ENCODE assay signal across 19 cellular contexts in genomic region chr20:48605364-48606116, GRCh38.
DNase-seq lines count a peak whose midpoint lies in the region; ATAC-seq and TF ChIP-seq lines count a peak whose summit lies in the region.
"Had no signal": no experiment of that assay in that cellular context is flagged by ENCODE, and none has a peak within 500 bp of the region (broad histone marks: within the 10 kb centered on the region; RNA-seq: fewer than 3 reads in every experiment).

No MANE protein-coding gene starts in this region.

- ATAC-seq in WTC11, result no peak
- no peak for ATAC-seq in mucosa of descending colon
- no peak for ATAC-seq in GM21786 (IDR thresholded peaks at IDR 0.05; ENCODE audit: unreplicated experiment)

- H3K36me3 ChIP-seq in left ventricle myocardium inferior (no peaks in the 10 kb centered on the region), mucosa of descending colon (ENCODE audit: low read depth) (no peaks in the 10 kb centered on the region)

- POLR2A ChIA-PET in WTC11 (lab: Charles Lee), result no interaction called here

- H3K36me3 Mint-ChIP-seq in WTC11, result no peaks in the 10 kb centered on the region
- H3K36me3 Mint-ChIP-seq: CD4-positive, CD25-positive, alpha-beta regulatory T cell had no signal

- H3K27me3 ChIP-seq in left ventricle myocardium inferior (ENCODE audit: low read depth), result peaks cover 25% of the 10 kb centered on the region

- DNase-seq in cardiac septum (ENCODE audit: low spot score) (peak; percentile 20), left ventricle myocardium inferior (no peak), WTC11 (ENCODE audit: low spot score) (peak; percentile 1), mucosa of descending colon (peak in 2 of 3 donors; percentile 18 to 20), NCI-H2081 (lab: John Stamatoyannopoulos, UW) (no peak), NCI-H1930 (lab: John Stamatoyannopoulos, UW) (no peak)
- DNase-seq: ACHN; AML-193; CD4-positive, CD25-positive, alpha-beta regulatory T cell; DMS53; HFFc6; Karpas-422; NCI-H1105; NCI-H1694; NCI-H345; NCI-H526 treated with DMSO at 0.1 percent for 48 hours; SIG-M5 had no signal

- H3K4me3 ChIP-seq in left ventricle myocardium inferior (no peak overlapping the region), mucosa of descending colon (no peak overlapping the region)

- H3K4me1 ChIP-seq in left ventricle myocardium inferior, result no peaks in the 10 kb centered on the region
- H3K4me1 ChIP-seq in mucosa of descending colon (ENCODE audit: low read depth), result no peaks in the 10 kb centered on the region
- H3K4me1 ChIP-seq: Caco-2 had no signal

- intact Hi-C loops in cardiac septum (cut with DNase I) (no loop called here), left ventricle myocardium inferior (cut with micrococcal nuclease) (no loop called here), mucosa of descending colon (cut with DNase I, micrococcal nuclease) (no loop called here)

- no peak overlapping the region for H3K4me3 Mint-ChIP-seq in WTC11
- H3K4me3 Mint-ChIP-seq: CD4-positive, CD25-positive, alpha-beta regulatory T cell; HFFc6 had no signal

- no peaks in the 10 kb centered on the region for H3K27me3 Mint-ChIP-seq in WTC11 (ENCODE audit: low read depth)
- H3K27me3 Mint-ChIP-seq: CD4-positive, CD25-positive, alpha-beta regulatory T cell had no signal

- H3K27ac ChIP-seq in left ventricle myocardium inferior (replicated peaks), result no peak overlapping the region

- CTCF ChIA-PET in WTC11 (lab: Charles Lee), result interaction anchor here (1.6 kb wide), 1 partner anchor 15 kb away, joined by 7 read pairs; no protein-coding TSS in a partner anchor

- H3K9me3 Mint-ChIP-seq in WTC11, result no peaks in the 10 kb centered on the region
- H3K9me3 Mint-ChIP-seq: CD4-positive, CD25-positive, alpha-beta regulatory T cell; HFFc6 had no signal

- TF ChIP-seq CTCF in left ventricle myocardium inferior (IDR thresholded peaks at IDR 0.05; ENCODE audit: borderline replicate concordance) (no peak), WTC11 (IDR thresholded peaks at IDR 0.05) (no peak), mucosa of descending colon (IDR thresholded peaks at IDR 0.05) (no peak)

- no peak overlapping the region for H3K27ac Mint-ChIP-seq in WTC11
- H3K27ac Mint-ChIP-seq: CD4-positive, CD25-positive, alpha-beta regulatory T cell; HFFc6 had no signal

- H3K9me3 ChIP-seq in left ventricle myocardium inferior (replicated peaks) (peaks cover 10% of the 10 kb centered on the region), mucosa of descending colon (no peaks in the 10 kb centered on the region)

- H3K4me1 Mint-ChIP-seq in WTC11, result peaks cover 20% of the 10 kb centered on the region

TF ChIP-seq in WTC11, 78 proteins besides CTCF, POLR2A, EP300 and RAD21:
- TF ChIP-seq USF2 (CRISPR knock-in tag; IDR thresholded peaks at IDR 0.05) (no peak), TEAD1 (CRISPR knock-in tag; IDR thresholded peaks at IDR 0.05) (no peak)

Comparison
In these comparisons a context has a peak if more than half of its experiments do, and no peak if none do; other contexts are left out.
1. DNase-seq: peak in cardiac septum (single experiment), WTC11 (single experiment) and mucosa of descending colon (2 of 3); none in left ventricle myocardium inferior (single experiment), NCI-H2081 (0 of 2) and NCI-H1930 (0 of 2).